Comparison of ENCODE assay signal across 17 cellular contexts in genomic region chr5:158754018-158754514, GRCh38.
A peak's percentile ranks its signal among the peaks of the same experiment; 100 is the strongest.
DNase-seq lines count a peak whose midpoint lies in the region; ATAC-seq, FAIRE-seq and TF ChIP-seq lines count a peak whose summit lies in the region.
"Had no signal": no experiment of that assay in that cellular context is flagged by ENCODE, and none has a peak within 500 bp of the region (broad histone marks: within the 10 kb centered on the region; RNA-seq: fewer than 3 reads in every experiment).

No MANE protein-coding gene starts in this region.

- H3K4me3 Mint-ChIP-seq in MCF 10A (ENCODE audit: unreplicated experiment): no peak overlapping the region
- no peak overlapping the region for H3K4me3 Mint-ChIP-seq in astrocyte (ENCODE audit: unreplicated experiment)

- in situ Hi-C loops in mammary epithelial cell (cut with MboI; ENCODE audit: low sequenced_read_pairs in 2 of 2): no loop called here

- CTCF ChIA-PET in MCF 10A (lab: Yijun Ruan, JAX) (no interaction called here), mammary epithelial cell (lab: Charles Lee; ENCODE audit: low non-redundant PET) (no interaction called here)

- no TSS peak for BruUV-seq in MCF 10A (replicated peaks; lab: Mats Ljungman, UMichigan)
- BruUV-seq in mammary epithelial cell (replicated peaks; lab: Mats Ljungman, UMichigan): no TSS peak

- H3K27me3 ChIP-seq in mammary epithelial cell (ENCODE audit: insufficient read depth, low read length) (peaks cover 3% of the 10 kb centered on the region), astrocyte (ENCODE audit: insufficient read depth, low read length) (no peaks in the 10 kb centered on the region)
- H3K27me3 ChIP-seq: left lung had no signal

- H3K4me3 ChIP-seq in mammary epithelial cell (replicated peaks in 1 of 3; ENCODE audit: insufficient read depth in 1 of 3, low read depth in 2 of 3, low read length in 3 of 3): no peak overlapping the region
- no peak overlapping the region for H3K4me3 ChIP-seq in astrocyte (ENCODE audit: insufficient read depth, low read depth, low read length)
- H3K4me3 ChIP-seq: dorsolateral prefrontal cortex, left lung, thoracic aorta had no signal

- H3K27ac Mint-ChIP-seq in MCF 10A (ENCODE audit: low read depth, unreplicated experiment): no peak overlapping the region
- no peak overlapping the region for H3K27ac Mint-ChIP-seq in astrocyte (ENCODE audit: unreplicated experiment)

- H3K4me1 Mint-ChIP-seq in MCF 10A (ENCODE audit: insufficient read depth, unreplicated experiment) (peaks cover 17% of the 10 kb centered on the region), astrocyte (ENCODE audit: low read depth, unreplicated experiment) (peaks cover 9% of the 10 kb centered on the region)

- no peaks in the 10 kb centered on the region for H3K9me3 Mint-ChIP-seq in MCF 10A (ENCODE audit: unreplicated experiment)
- H3K9me3 Mint-ChIP-seq in astrocyte (ENCODE audit: unreplicated experiment): no peaks in the 10 kb centered on the region

- H3K4me1 ChIP-seq in mammary epithelial cell (ENCODE audit: insufficient read depth, low read length) (no peaks in the 10 kb centered on the region), astrocyte (ENCODE audit: insufficient read depth, low read length) (peaks cover 2% of the 10 kb centered on the region)
- H3K4me1 ChIP-seq: left lung had no signal

- no peak overlapping the region for H3K4me2 ChIP-seq in mammary epithelial cell (ENCODE audit: insufficient read depth, low read depth, low read length)
- H3K4me2 ChIP-seq in astrocyte (ENCODE audit: low read length): no peak overlapping the region

- H4K20me1 ChIP-seq in mammary epithelial cell (ENCODE audit: insufficient read depth, low read length) (no peaks in the 10 kb centered on the region), astrocyte (ENCODE audit: insufficient read depth, low read length) (no peaks in the 10 kb centered on the region)

- dilution Hi-C loops in mammary epithelial cell (cut with HindIII; ENCODE audit: low sequenced_read_pairs): no loop called here

- H3K9ac ChIP-seq in mammary epithelial cell (ENCODE audit: insufficient read depth, low read length): no peak overlapping the region
- no peak overlapping the region for H3K9ac ChIP-seq in astrocyte (ENCODE audit: low read length)

- ATAC-seq in left colon: no peak
- ATAC-seq: left lung had no signal

- H3K9me3 ChIP-seq in mammary epithelial cell (replicated peaks; ENCODE audit: insufficient read depth, low read length): no peaks in the 10 kb centered on the region
- no peaks in the 10 kb centered on the region for H3K9me3 ChIP-seq in astrocyte (ENCODE audit: insufficient read depth, low read depth, low read length)
- H3K9me3 ChIP-seq: left lung, thoracic aorta had no signal

- H3K27ac ChIP-seq in mammary epithelial cell (ENCODE audit: insufficient read depth, low read depth, low read length) (no peak overlapping the region), astrocyte (ENCODE audit: low read depth, low read length) (no peak overlapping the region)
- H3K27ac ChIP-seq: 22Rv1, left lung, VCaP had no signal

- intact Hi-C loops in MCF 10A (cut with micrococcal nuclease): no loop called here
- intact Hi-C loops in mammary epithelial cell (cut with micrococcal nuclease): no loop called here
- intact Hi-C loops in left colon (cut with DNase I, micrococcal nuclease): no loop called here

- H3K27me3 Mint-ChIP-seq in MCF 10A (ENCODE audit: insufficient read depth, unreplicated experiment): peaks cover 12% of the 10 kb centered on the region
- H3K27me3 Mint-ChIP-seq in astrocyte (ENCODE audit: low read depth, unreplicated experiment): peaks cover 5% of the 10 kb centered on the region

- no peaks in the 10 kb centered on the region for H3K36me3 Mint-ChIP-seq in MCF 10A (ENCODE audit: insufficient read depth, unreplicated experiment)
- H3K36me3 Mint-ChIP-seq in astrocyte (ENCODE audit: low read depth, unreplicated experiment): no peaks in the 10 kb centered on the region

- no peaks in the 10 kb centered on the region for H3K79me2 ChIP-seq in mammary epithelial cell (ENCODE audit: insufficient read depth, low read length)
- no peaks in the 10 kb centered on the region for H3K79me2 ChIP-seq in astrocyte (ENCODE audit: insufficient read depth, low read length)

- peak; percentile 38 for DNase-seq in MCF 10A (ENCODE audit: unreplicated experiment)
- DNase-seq in mammary epithelial cell: no peak
- peak; percentile 80 for DNase-seq in astrocyte (ENCODE audit: low read depth)
- peak; percentile 45 for DNase-seq in kidney glomerular epithelial cell (lab: John Stamatoyannopoulos, UW)
- DNase-seq in NCI-H1694 treated with DMSO at 0.1 percent for 48 hours (lab: John Stamatoyannopoulos, UW): no peak
- DNase-seq in NCI-H1417 (lab: John Stamatoyannopoulos, UW): no peak
- no peak for DNase-seq in SKM-1 treated with dmso at 0.1 percent for 144 hours (lab: John Stamatoyannopoulos, UW; ENCODE audit: unreplicated experiment)
- no peak for DNase-seq in left colon
- DNase-seq: dorsolateral prefrontal cortex, left lung, NCI-H1436, SHP77 treated with DMSO at 0.1 percent for 48 hours, small intestine had no signal

- peak; percentile 87 for FAIRE-seq in astrocyte (lab: Jason Lieb, UNC)
- FAIRE-seq: H1, small intestine had no signal

- H3K36me3 ChIP-seq in mammary epithelial cell (ENCODE audit: insufficient read depth, low read length): no peaks in the 10 kb centered on the region
- no peaks in the 10 kb centered on the region for H3K36me3 ChIP-seq in astrocyte (ENCODE audit: insufficient read depth, low read length)
- H3K36me3 ChIP-seq: left lung, thoracic aorta had no signal

- POLR2A ChIA-PET in MCF 10A (lab: Yijun Ruan, JAX): interaction anchor here (0.9 kb wide), 1 partner anchor 29 kb away, joined by 3 read pairs; no protein-coding TSS in a partner anchor

- no peak for TF ChIP-seq CTCF in MCF 10A (IDR thresholded peaks at IDR 0.05; ENCODE audit: unreplicated experiment)
- TF ChIP-seq CTCF in mammary epithelial cell (conservative IDR thresholded peaks at IDR 0.05 in 1 of 2, IDR thresholded peaks at IDR 0.05 in 1 of 2; ENCODE audit: extremely low read depth in 1 of 2, insufficient read depth in 1 of 2, low read depth in 1 of 2, low read length in 2 of 2): no peak
- no peak for TF ChIP-seq CTCF in astrocyte (IDR thresholded peaks at IDR 0.05; ENCODE audit: insufficient read depth, low read depth, low read length)

- WGBS in mammary epithelial cell (ENCODE audit: low coverage, missing lambda C conversion rate): 31% methylated on average over 2 of the region's 2 CpGs

- H2AFZ ChIP-seq in mammary epithelial cell (ENCODE audit: low read depth, low read length) (no peak overlapping the region), astrocyte (ENCODE audit: low read depth, low read length) (no peak overlapping the region)

Comparison
In these comparisons a context has a peak if more than half of its experiments do, and no peak if none do; other contexts are left out.
1. DNase-seq: peak in MCF 10A (single experiment), astrocyte (single experiment) and kidney glomerular epithelial cell (single experiment); none in mammary epithelial cell (single experiment), NCI-H1694 treated with DMSO at 0.1 percent for 48 hours (single experiment), NCI-H1417 (0 of 3), SKM-1 treated with dmso at 0.1 percent for 144 hours (single experiment) and left colon (0 of 2).